Comparison of ENCODE assay signal across 1 cellular context in the genomic region with DNA sequence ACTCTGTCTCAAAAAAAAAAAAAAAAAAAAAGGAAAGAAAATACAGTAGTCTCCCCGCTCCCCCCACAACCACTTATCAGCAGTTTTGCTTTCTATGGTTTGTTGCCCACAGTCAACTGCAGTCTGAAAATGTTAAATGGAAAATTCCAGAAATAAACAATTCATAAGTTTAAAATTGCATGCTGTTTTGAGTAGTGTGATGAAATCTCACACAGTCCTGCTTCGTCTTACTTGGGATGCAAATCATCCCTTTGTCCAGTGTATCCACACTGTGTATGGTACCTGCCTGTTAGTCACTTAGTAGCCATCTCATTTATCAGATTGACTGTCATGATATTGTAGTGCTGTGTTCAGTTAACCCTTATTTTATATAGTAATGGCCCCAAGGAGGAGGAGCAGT.
A peak's percentile ranks its signal among the peaks of the same experiment; 100 is the strongest.
TF ChIP-seq lines count a peak whose summit lies in the region.

No MANE protein-coding gene starts in this region.

TF ChIP-seq in K562, 482 proteins besides CTCF, POLR2A, EP300 and RAD21:
- TF ChIP-seq MEIS2 (IDR thresholded peaks at IDR 0.05; ENCODE audit: partially characterized antibody) (peak; percentile 14), NFIC (IDR thresholded peaks at IDR 0.05) (no peak), RBM15 (IDR thresholded peaks at IDR 0.05; ENCODE audit: insufficient read depth, low read length) (no peak)
- TF ChIP-seq, protein P1, sequence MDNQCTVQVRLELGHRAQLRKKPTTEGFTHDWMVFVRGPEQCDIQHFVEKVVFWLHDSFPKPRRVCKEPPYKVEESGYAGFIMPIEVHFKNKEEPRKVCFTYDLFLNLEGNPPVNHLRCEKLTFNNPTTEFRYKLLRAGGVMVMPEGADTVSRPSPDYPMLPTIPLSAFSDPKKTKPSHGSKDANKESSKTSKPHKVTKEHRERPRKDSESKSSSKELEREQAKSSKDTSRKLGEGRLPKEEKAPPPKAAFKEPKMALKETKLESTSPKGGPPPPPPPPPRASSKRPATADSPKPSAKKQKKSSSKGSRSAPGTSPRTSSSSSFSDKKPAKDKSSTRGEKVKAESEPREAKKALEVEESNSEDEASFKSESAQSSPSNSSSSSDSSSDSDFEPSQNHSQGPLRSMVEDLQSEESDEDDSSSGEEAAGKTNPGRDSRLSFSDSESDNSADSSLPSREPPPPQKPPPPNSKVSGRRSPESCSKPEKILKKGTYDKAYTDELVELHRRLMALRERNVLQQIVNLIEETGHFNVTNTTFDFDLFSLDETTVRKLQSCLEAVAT (IDR thresholded peaks at IDR 0.05), result no peak
- TF ChIP-seq, protein P2, sequence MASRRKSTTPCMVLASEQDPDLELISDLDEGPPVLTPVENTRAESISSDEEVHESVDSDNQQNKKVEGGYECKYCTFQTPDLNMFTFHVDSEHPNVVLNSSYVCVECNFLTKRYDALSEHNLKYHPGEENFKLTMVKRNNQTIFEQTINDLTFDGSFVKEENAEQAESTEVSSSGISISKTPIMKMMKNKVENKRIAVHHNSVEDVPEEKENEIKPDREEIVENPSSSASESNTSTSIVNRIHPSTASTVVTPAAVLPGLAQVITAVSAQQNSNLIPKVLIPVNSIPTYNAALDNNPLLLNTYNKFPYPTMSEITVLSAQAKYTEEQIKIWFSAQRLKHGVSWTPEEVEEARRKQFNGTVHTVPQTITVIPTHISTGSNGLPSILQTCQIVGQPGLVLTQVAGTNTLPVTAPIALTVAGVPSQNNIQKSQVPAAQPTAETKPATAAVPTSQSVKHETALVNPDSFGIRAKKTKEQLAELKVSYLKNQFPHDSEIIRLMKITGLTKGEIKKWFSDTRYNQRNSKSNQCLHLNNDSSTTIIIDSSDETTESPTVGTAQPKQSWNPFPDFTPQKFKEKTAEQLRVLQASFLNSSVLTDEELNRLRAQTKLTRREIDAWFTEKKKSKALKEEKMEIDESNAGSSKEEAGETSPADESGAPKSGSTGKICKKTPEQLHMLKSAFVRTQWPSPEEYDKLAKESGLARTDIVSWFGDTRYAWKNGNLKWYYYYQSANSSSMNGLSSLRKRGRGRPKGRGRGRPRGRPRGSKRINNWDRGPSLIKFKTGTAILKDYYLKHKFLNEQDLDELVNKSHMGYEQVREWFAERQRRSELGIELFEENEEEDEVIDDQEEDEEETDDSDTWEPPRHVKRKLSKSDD (conservative IDR thresholded peaks at IDR 0.05; ENCODE audit: low read length), result no peak
